ENCODE assay signal across 8 cellular contexts in the genomic region with DNA sequence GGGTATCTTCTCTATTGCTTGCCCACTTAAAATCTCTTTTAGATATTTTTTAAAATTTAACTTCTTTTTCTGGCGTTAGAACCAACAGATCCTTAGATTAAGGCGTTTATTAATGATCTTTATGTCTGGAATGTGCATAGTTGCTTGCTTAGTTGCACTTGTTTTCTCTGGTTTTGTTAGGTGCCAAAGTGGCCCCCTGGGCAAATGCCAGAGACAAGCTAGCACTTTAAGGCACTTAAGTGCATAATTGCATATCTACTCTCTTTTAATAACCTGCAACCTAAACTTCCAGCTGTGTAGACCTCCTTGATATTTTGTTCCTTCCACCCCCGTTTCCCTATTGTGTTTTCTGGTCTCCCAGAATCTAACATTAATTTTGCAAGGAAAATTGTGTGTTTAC. TPM values are rescaled to one million over a fixed set of nuclear protein-coding genes. Genes with fewer than 3 reads are reported as not detected.
DNase-seq lines count a peak whose midpoint lies in the region; ATAC-seq and TF ChIP-seq lines count a peak whose summit lies in the region.
"Had no signal": no experiment of that assay in that cellular context is flagged by ENCODE, and none has a peak within 500 bp of the region (broad histone marks: within the 10 kb centered on the region; RNA-seq: fewer than 3 reads in every experiment).

No MANE protein-coding gene starts in this region.

- peaks cover 97% of the 10 kb centered on the region for H3K79me2 ChIP-seq in SK-N-SH (ENCODE audit: insufficient read depth)
- H3K79me2 ChIP-seq in fibroblast of lung (ENCODE audit: control insufficient read depth, insufficient read depth, low read length) = peaks cover 89% of the 10 kb centered on the region

- no peak overlapping the region for H2AFZ ChIP-seq in SK-N-SH (ENCODE audit: low read depth)
- no peak overlapping the region for H2AFZ ChIP-seq in fibroblast of lung (ENCODE audit: low read length)

- peaks cover 15% of the 10 kb centered on the region for H3F3A ChIP-seq in SK-N-SH (replicated peaks; ENCODE audit: insufficient read depth)

- DNase-seq in HAP-1 (ENCODE audit: low spot score in 2 of 2) = no peak
- no peak for DNase-seq in SK-N-SH
- DNase-seq in fibroblast of lung (ENCODE audit: low read depth in 2 of 2) = peak in 1 of 2 donors; percentile 63
- DNase-seq in globus pallidus (ENCODE audit: low spot score) = no peak
- no peak for DNase-seq in substantia nigra (lab: John Stamatoyannopoulos, UW)
- DNase-seq: NCI-H345 had no signal

- H3K36me3 ChIP-seq in HAP-1 (replicated peaks) = peaks cover 88% of the 10 kb centered on the region
- peaks cover 70 to 71% of the 10 kb centered on the region in 2 experiments for H3K36me3 ChIP-seq in SK-N-SH (replicated peaks in 1 of 2; ENCODE audit: control insufficient read depth in 1 of 2, insufficient read depth in 2 of 2, low read length in 1 of 2)
- peaks cover 24% of the 10 kb centered on the region for H3K36me3 ChIP-seq in fibroblast of lung (ENCODE audit: control insufficient read depth, insufficient read depth, low read length)
- H3K36me3 ChIP-seq in skeletal muscle satellite cell (ENCODE audit: insufficient read depth, low read length) = peaks cover 73% of the 10 kb centered on the region

- H3K27me3 ChIP-seq in HAP-1 (ENCODE audit: low read depth) = no peaks in the 10 kb centered on the region
- H3K27me3 ChIP-seq in SK-N-SH (ENCODE audit: insufficient read depth) = no peaks in the 10 kb centered on the region
- no peaks in the 10 kb centered on the region for H3K27me3 ChIP-seq in fibroblast of lung (ENCODE audit: control insufficient read depth, insufficient read depth, low read length)
- no peaks in the 10 kb centered on the region for H3K27me3 ChIP-seq in skeletal muscle satellite cell (ENCODE audit: control insufficient read depth, insufficient read depth, low read length)

- CTCF ChIA-PET in SK-N-SH (lab: Yijun Ruan, JAX) = interaction anchor here (1.3 to 1.8 kb wide), 3 partner anchors 11 to 64 kb away, joined by 3 to 5 read pairs (median 4); a partner anchor contains a TSS

- H4K20me1 ChIP-seq in SK-N-SH (ENCODE audit: insufficient read depth) (peaks cover 82% of the 10 kb centered on the region), fibroblast of lung (ENCODE audit: control insufficient read depth, extremely low read depth, insufficient read depth, low read length) (peaks cover 2% of the 10 kb centered on the region)

- TF ChIP-seq EP300 in SK-N-SH (IDR thresholded peaks at IDR 0.05; ENCODE audit: borderline replicate concordance in 1 of 2, low read depth in 1 of 2, low read length in 1 of 2) = no peak

- H3K9me2 ChIP-seq in SK-N-SH = no peaks in the 10 kb centered on the region

- peaks cover 35% of the 10 kb centered on the region for H3K4me1 ChIP-seq in HAP-1
- H3K4me1 ChIP-seq in SK-N-SH (ENCODE audit: control insufficient read depth in 1 of 2, insufficient read depth in 2 of 2, low read depth in 1 of 2, low read length in 1 of 2) = peaks cover 43 to 56% of the 10 kb centered on the region in 2 experiments
- H3K4me1 ChIP-seq in fibroblast of lung (ENCODE audit: control insufficient read depth, extremely low read depth, insufficient read depth, low read length) = peaks cover 5% of the 10 kb centered on the region
- H3K4me1 ChIP-seq in skeletal muscle satellite cell (ENCODE audit: control insufficient read depth, insufficient read depth, low read length) = peaks cover 63% of the 10 kb centered on the region

- WGBS in SK-N-SH (ENCODE audit: low lambda C conversion rate) = 14% methylated on average over 3 of the region's 3 CpGs

- no peak for TF ChIP-seq RAD21 in SK-N-SH (IDR thresholded peaks at IDR 0.05; ENCODE audit: low read length)

- POLR2A ChIA-PET in SK-N-SH (lab: Yijun Ruan, JAX) = no interaction called here

- H3K4me3 ChIP-seq in HAP-1 (peak overlapping the region; percentile 89), SK-N-SH (ENCODE audit: low read depth in 2 of 2, low read length in 1 of 2) (peak overlapping the region; percentile 75 to 97), fibroblast of lung (replicated peaks in 1 of 4; ENCODE audit: control extremely low read depth in 1 of 4, insufficient read depth in 1 of 4, low read depth in 3 of 4, low read length in 4 of 4) (peak overlapping the region; percentile 8 to 95 (median 90)), skeletal muscle satellite cell (ENCODE audit: low read length) (peak overlapping the region; percentile 78)

- no peaks in the 10 kb centered on the region for H3K9me3 ChIP-seq in HAP-1
- no peaks in the 10 kb centered on the region for H3K9me3 ChIP-seq in SK-N-SH
- no peaks in the 10 kb centered on the region for H3K9me3 ChIP-seq in fibroblast of lung (ENCODE audit: control insufficient read depth, insufficient read depth, low read depth, low read length)
- no peaks in the 10 kb centered on the region for H3K9me3 ChIP-seq in skeletal muscle satellite cell (replicated peaks; ENCODE audit: low read length)

- H3K4me2 ChIP-seq in SK-N-SH (peak overlapping the region; percentile 83), fibroblast of lung (ENCODE audit: extremely low read depth, insufficient read depth, low read length) (peak overlapping the region; percentile 99), skeletal muscle satellite cell (ENCODE audit: low read length) (peak overlapping the region; percentile 84)

- TF ChIP-seq CTCF in SK-N-SH (IDR thresholded peaks at IDR 0.05) (no peak), fibroblast of lung (conservative IDR thresholded peaks at IDR 0.05 in 1 of 2, IDR thresholded peaks at IDR 0.05 in 1 of 2; ENCODE audit: low read depth in 1 of 2, low read length in 2 of 2) (no peak)

- no peak overlapping the region for H3K27ac ChIP-seq in SK-N-SH (ENCODE audit: low read depth in 2 of 2, low read length in 1 of 2)
- no peak overlapping the region for H3K27ac ChIP-seq in fibroblast of lung (ENCODE audit: insufficient read depth, low read length)
- no peak overlapping the region for H3K27ac ChIP-seq in substantia nigra (ENCODE audit: low read depth, low read length, poor library complexity, severe bottlenecking)

- H3K9ac ChIP-seq in SK-N-SH (peak overlapping the region; percentile 96; the same call in 1 of the 2 replicates), fibroblast of lung (ENCODE audit: insufficient read depth, low read length) (no peak overlapping the region), skeletal muscle satellite cell (ENCODE audit: low read depth, low read length) (peak overlapping the region; percentile 26)

- no peak for ATAC-seq in GM19328 (IDR thresholded peaks at IDR 0.05; ENCODE audit: unreplicated experiment)

- in situ Hi-C loops in HAP-1 (cut with MboI; ENCODE audit: low sequenced_read_pairs) = no loop called here

TF ChIP-seq in SK-N-SH, 30 proteins besides CTCF, POLR2A, EP300 and RAD21:
- 0 out of 2 replicates have a peak, but pooled peaks have one; percentile 23 for TF ChIP-seq NFIC (IDR thresholded peaks at IDR 0.05; ENCODE audit: borderline replicate concordance)
- no peak for TF ChIP-seq JUND (IDR thresholded peaks at IDR 0.05)
- TF ChIP-seq TAF1 (IDR thresholded peaks at IDR 0.05; ENCODE audit: borderline replicate concordance, low read depth, low read length) = no peak
- no peak for TF ChIP-seq CHD2 (IDR thresholded peaks at IDR 0.05; ENCODE audit: low read length, partially characterized antibody)

RNA-seq across cellular contexts. Expression of a gene that starts 3.3 kb away (rescaled TPM):
- polyA plus RNA-seq in SK-N-SH (2012; rRNA removed) (202 and 222 TPM in 2 replicates), fibroblast of lung (161 and 193 TPM in 2 replicates)
- polyA plus RNA-seq in SK-N-SH (2012; cell fraction: cytosol; rRNA removed) = 189 and 200 TPM in 2 replicates
- 104 and 183 TPM in 2 replicates for polyA plus RNA-seq in SK-N-SH (2012; cell fraction: nucleus; rRNA removed)
- total RNA-seq in fibroblast of lung = 91.2 and 105 TPM in 2 replicates
- polyA plus RNA-seq in fibroblast of lung (2012) = 140 and 156 TPM in 2 replicates
- polyA minus RNA-seq in fibroblast of lung (ENCODE audit: low replicate concordance) = 80.4 and 108 TPM in 2 replicates
- 91.7 and 93.8 TPM in 2 replicates for total RNA-seq in skeletal muscle satellite cell (2012; rRNA removed)

RNA-seq across cellular contexts. Expression of a gene that starts 25.4 kb away (rescaled TPM):
- 17.6 and 19.8 TPM in 2 replicates for polyA plus RNA-seq in SK-N-SH (2012; rRNA removed)
- polyA plus RNA-seq in SK-N-SH (2012; cell fraction: cytosol; rRNA removed) = 9.4 and 13.7 TPM in 2 replicates
- 41.2 and 52.7 TPM in 2 replicates for polyA plus RNA-seq in SK-N-SH (2012; cell fraction: nucleus; rRNA removed)
- 14.1 and 27.6 TPM in 2 replicates for total RNA-seq in fibroblast of lung
- 13.2 and 25.4 TPM in 2 replicates for polyA plus RNA-seq in fibroblast of lung
- 27.0 and 53.1 TPM in 2 replicates for polyA plus RNA-seq in fibroblast of lung (2012)
- polyA minus RNA-seq in fibroblast of lung (ENCODE audit: low replicate concordance) = 33.9 and 70.3 TPM in 2 replicates
- total RNA-seq in skeletal muscle satellite cell (2012; rRNA removed) = 43.6 and 47.8 TPM in 2 replicates

RNA-seq across cellular contexts. Expression of a gene that starts 35.9 kb away (rescaled TPM):
- polyA plus RNA-seq in SK-N-SH (2012; rRNA removed) (31.1 and 43.3 TPM in 2 replicates), fibroblast of lung (24.6 and 27.8 TPM in 2 replicates)
- polyA plus RNA-seq in SK-N-SH (2012; cell fraction: cytosol; rRNA removed) = 26.1 and 30.8 TPM in 2 replicates
- polyA plus RNA-seq in SK-N-SH (2012; cell fraction: nucleus; rRNA removed) = 59.8 and 93.4 TPM in 2 replicates
- total RNA-seq in fibroblast of lung = 28.0 and 28.4 TPM in 2 replicates
- 16.0 and 18.3 TPM in 2 replicates for polyA plus RNA-seq in fibroblast of lung (2012)
- polyA minus RNA-seq in fibroblast of lung (ENCODE audit: low replicate concordance) = 7.6 and 11.9 TPM in 2 replicates
- 11.9 and 13.1 TPM in 2 replicates for total RNA-seq in skeletal muscle satellite cell (2012; rRNA removed)

RNA-seq across cellular contexts. Expression of a gene that starts 48.8 kb away (rescaled TPM):
- polyA plus RNA-seq in SK-N-SH (2012; rRNA removed) = 54.7 and 56.1 TPM in 2 replicates
- 16.0 and 21.1 TPM in 2 replicates for polyA plus RNA-seq in SK-N-SH (2012; cell fraction: cytosol; rRNA removed)
- 287 and 291 TPM in 2 replicates for polyA plus RNA-seq in SK-N-SH (2012; cell fraction: nucleus; rRNA removed)
- total RNA-seq in fibroblast of lung = 41.6 and 42.4 TPM in 2 replicates
- 16.9 and 22.5 TPM in 2 replicates for polyA plus RNA-seq in fibroblast of lung
- 32.1 and 32.6 TPM in 2 replicates for polyA plus RNA-seq in fibroblast of lung (2012)
- 14.5 and 18.1 TPM in 2 replicates for polyA minus RNA-seq in fibroblast of lung (ENCODE audit: low replicate concordance)
- total RNA-seq in skeletal muscle satellite cell (2012; rRNA removed) = 29.5 and 40.6 TPM in 2 replicates

RNA-seq across cellular contexts. Expression of a gene that starts 49.0 kb away (rescaled TPM):
- 0.06 and 0.21 TPM in 2 replicates for polyA plus RNA-seq in SK-N-SH (2012; rRNA removed)
- 0.14 and 0.15 TPM in 2 replicates for polyA plus RNA-seq in SK-N-SH (2012; cell fraction: cytosol; rRNA removed)
- 0.12 and 0.22 TPM in 2 replicates for polyA plus RNA-seq in SK-N-SH (2012; cell fraction: nucleus; rRNA removed)
- 0.26 and 0.33 TPM in 2 replicates for total RNA-seq in fibroblast of lung
- polyA plus RNA-seq in fibroblast of lung = 0.11 and 0.15 TPM in 2 replicates
- 0.21 and 0.24 TPM in 2 replicates for polyA plus RNA-seq in fibroblast of lung (2012)
- 0.43 TPM in 1 of 2 replicates, not detected in the other for polyA minus RNA-seq in fibroblast of lung (ENCODE audit: low replicate concordance)
- 0.25 and 1.1 TPM in 2 replicates for total RNA-seq in skeletal muscle satellite cell (2012; rRNA removed)
